Comparison of ENCODE assay signal across 1 cellular context in the genomic region with DNA sequence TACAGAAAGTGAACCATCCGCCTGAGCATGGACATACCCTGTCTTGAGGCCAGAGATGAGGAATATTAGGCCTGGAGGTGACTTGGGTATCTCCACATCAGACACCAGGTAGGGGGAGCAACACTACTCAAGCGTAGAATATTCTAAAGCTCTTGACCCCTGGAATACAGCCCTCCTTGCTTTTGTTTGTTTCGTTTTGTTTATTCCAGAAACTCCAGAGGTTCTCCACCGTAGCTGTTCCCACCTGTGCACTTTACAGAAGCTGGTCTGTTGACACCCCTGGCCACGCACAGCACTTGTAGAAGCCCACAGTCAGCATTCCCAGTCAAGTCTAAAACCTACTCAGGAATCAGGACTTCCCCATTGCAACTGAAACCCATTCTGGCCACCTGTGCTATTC.
TF ChIP-seq lines count a peak whose summit lies in the region.

No MANE protein-coding gene starts in this region.

TF ChIP-seq in K562, 482 proteins besides CTCF, POLR2A, EP300 and RAD21 (continued from another document):
- TF ChIP-seq TCF7L2 (IDR thresholded peaks at IDR 0.05; ENCODE audit: low read depth, low read length), result 0 out of 2 replicates have a peak, but pooled peaks have one; percentile 18
- TF ChIP-seq ATF7 (IDR thresholded peaks at IDR 0.05), result peak; percentile 92
